In the genomic region with DNA sequence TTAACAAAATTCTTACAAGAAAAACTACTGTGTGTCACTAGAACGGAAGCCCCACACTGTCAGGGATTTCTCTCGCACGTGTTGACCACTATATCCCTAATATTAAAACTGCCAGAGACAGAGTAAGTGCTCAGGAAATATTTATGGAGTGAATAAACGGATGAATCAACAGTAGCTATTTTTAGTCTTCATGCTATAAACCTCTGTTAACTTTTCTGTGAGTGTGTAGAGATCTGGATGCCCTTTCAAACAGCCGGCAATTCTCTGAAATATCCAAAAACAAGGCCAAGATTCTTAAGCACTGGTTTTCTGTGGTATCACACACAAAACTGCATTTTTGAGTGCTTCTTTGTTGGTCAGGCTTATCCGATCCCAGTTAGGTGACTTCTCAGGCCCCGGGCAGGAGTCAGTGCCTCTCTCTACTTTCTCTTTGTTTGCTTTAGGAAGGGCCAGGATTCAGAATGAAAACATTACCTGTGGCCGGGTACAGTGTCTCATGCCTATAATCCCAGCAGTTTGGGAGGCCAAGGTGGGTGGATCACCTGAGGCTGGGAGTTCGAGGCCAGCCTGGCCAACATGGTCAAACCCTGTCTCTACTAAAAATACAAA, we compare ENCODE assay signal across 11 cellular contexts. TPM values are rescaled to one million over a fixed set of nuclear protein-coding genes. Genes with fewer than 3 reads are reported as not detected.
DNase-seq lines count a peak whose midpoint lies in the region; FAIRE-seq and TF ChIP-seq lines count a peak whose summit lies in the region.
"Had no signal": no experiment of that assay in that cellular context is flagged by ENCODE, and none has a peak within 500 bp of the region (broad histone marks: within the 10 kb centered on the region; RNA-seq: fewer than 3 reads in every experiment).

No MANE protein-coding gene starts in this region.

- CTCF ChIA-PET in Calu3 (lab: Charles Lee), result interaction anchor here (0.6 to 1.6 kb wide), 8 partner anchors 9 to 233 kb away, joined by 3 to 23 read pairs (median 4); no protein-coding TSS in a partner anchor

- DNase-seq in Calu3 (peak; percentile 47), SW 1271 (lab: John Stamatoyannopoulos, UW) (peak; percentile 31 to 75), fibroblast of pulmonary artery (ENCODE audit: low read depth) (peak; percentile 74), GDM1 (lab: John Stamatoyannopoulos, UW) (no peak), frontal cortex (ENCODE audit: low spot score in 2 of 2) (no peak), activated gamma-delta T cell treated with Interleukin-2 at 50 U/mL for 16 hours (no peak), 8988T (no peak)
- DNase-seq: GF-D8; NCI-H1436; stimulated activated CD4-positive, alpha-beta T cell treated with anti-CD3 and anti-CD28 coated beads, Interleukin-15, amount 100 ng/mL, for 24 hours had no signal

- H3K4me3 ChIP-seq in fibroblast of pulmonary artery (replicated peaks; ENCODE audit: low read depth, low read length) (peak overlapping the region; percentile 22), rectal smooth muscle tissue (ENCODE audit: low read length) (peak overlapping the region; percentile 6)

- H3K4me1 ChIP-seq in rectal smooth muscle tissue (ENCODE audit: control insufficient read depth, insufficient read depth, low read length), result no peaks in the 10 kb centered on the region

- no peaks in the 10 kb centered on the region for H3K36me3 ChIP-seq in rectal smooth muscle tissue (ENCODE audit: control insufficient read depth, insufficient read depth, low read length)

- peak overlapping the region; percentile 33 for H3K27ac ChIP-seq in rectal smooth muscle tissue (ENCODE audit: low read depth, low read length)

- H3K9ac ChIP-seq in rectal smooth muscle tissue (ENCODE audit: low read length), result no peak overlapping the region

- no peaks in the 10 kb centered on the region for H3K9me3 Mint-ChIP-seq in Calu3 (ENCODE audit: low read depth, unreplicated experiment)

- intact Hi-C loops in Calu3 (cut with micrococcal nuclease; ENCODE audit: unreplicated experiment), result no loop called here

- no peak for FAIRE-seq in frontal cortex (lab: Jason Lieb, UNC)

- H3K4me1 Mint-ChIP-seq in Calu3 (ENCODE audit: low read depth, unreplicated experiment), result peaks cover 69% of the 10 kb centered on the region

- peak overlapping the region; percentile 93 for H3K27ac Mint-ChIP-seq in Calu3 (ENCODE audit: unreplicated experiment)

- BruUV-seq in Calu3 (replicated peaks; lab: Mats Ljungman, UMichigan), result no TSS peak

- no peaks in the 10 kb centered on the region for H3K27me3 Mint-ChIP-seq in Calu3 (ENCODE audit: unreplicated experiment)

- peak overlapping the region; percentile 55 for H3K4me3 Mint-ChIP-seq in Calu3 (ENCODE audit: low read depth, unreplicated experiment)

- no peaks in the 10 kb centered on the region for H3K27me3 ChIP-seq in rectal smooth muscle tissue (ENCODE audit: control insufficient read depth, insufficient read depth, low read length)

- H3K36me3 Mint-ChIP-seq in Calu3 (ENCODE audit: insufficient read depth, unreplicated experiment), result peaks cover 35% of the 10 kb centered on the region

- no peak for TF ChIP-seq CTCF in Calu3 (IDR thresholded peaks at IDR 0.05; ENCODE audit: unreplicated experiment)
- TF ChIP-seq CTCF in fibroblast of pulmonary artery (IDR thresholded peaks at IDR 0.05; ENCODE audit: low read length, missing control alignments), result no peak

RNA-seq across cellular contexts. Expression of gene ATP9A, which starts 15.7 kb away (rescaled TPM):
- total RNA-seq in Calu3 (2022) (90.3 and 98.5 TPM in 2 replicates), frontal cortex (242 TPM)

RNA-seq across cellular contexts. Expression of gene SALL4, which starts 49.9 kb away (rescaled TPM):
- total RNA-seq in Calu3 (2022) (7.6 and 9.5 TPM in 2 replicates), frontal cortex (0.41 TPM)

Comparison
In these comparisons a context has a peak if more than half of its experiments do, and no peak if none do; other contexts are left out.
1. DNase-seq: peak in Calu3 (single experiment), SW 1271 (2 of 2) and fibroblast of pulmonary artery (single experiment); none in GDM1 (single experiment), frontal cortex (0 of 2), activated gamma-delta T cell treated with Interleukin-2 at 50 U/mL for 16 hours (single experiment) and 8988T (single experiment).